ENCODE assay signal across 1 cellular context in genomic region chr11:67160872-67161783, GRCh38.
TF ChIP-seq lines count a peak whose summit lies in the region.

No MANE protein-coding gene starts in this region.

TF ChIP-seq in IMR-90, 13 proteins besides CTCF, POLR2A, EP300 and RAD21:
- TF ChIP-seq BHLHE40 (IDR thresholded peaks at IDR 0.05; ENCODE audit: low read depth, low read length) (no peak), RFX5 (IDR thresholded peaks at IDR 0.05; ENCODE audit: low read depth, low read length) (no peak), FOS (IDR thresholded peaks at IDR 0.05; ENCODE audit: low read depth, low read length) (peak; percentile 16; the same call in 1 of the 2 replicates), MXI1 (IDR thresholded peaks at IDR 0.05; ENCODE audit: borderline replicate concordance, low read depth, low read length) (no peak)
